12 cellular contexts compared by ENCODE assay signal in the genomic region with DNA sequence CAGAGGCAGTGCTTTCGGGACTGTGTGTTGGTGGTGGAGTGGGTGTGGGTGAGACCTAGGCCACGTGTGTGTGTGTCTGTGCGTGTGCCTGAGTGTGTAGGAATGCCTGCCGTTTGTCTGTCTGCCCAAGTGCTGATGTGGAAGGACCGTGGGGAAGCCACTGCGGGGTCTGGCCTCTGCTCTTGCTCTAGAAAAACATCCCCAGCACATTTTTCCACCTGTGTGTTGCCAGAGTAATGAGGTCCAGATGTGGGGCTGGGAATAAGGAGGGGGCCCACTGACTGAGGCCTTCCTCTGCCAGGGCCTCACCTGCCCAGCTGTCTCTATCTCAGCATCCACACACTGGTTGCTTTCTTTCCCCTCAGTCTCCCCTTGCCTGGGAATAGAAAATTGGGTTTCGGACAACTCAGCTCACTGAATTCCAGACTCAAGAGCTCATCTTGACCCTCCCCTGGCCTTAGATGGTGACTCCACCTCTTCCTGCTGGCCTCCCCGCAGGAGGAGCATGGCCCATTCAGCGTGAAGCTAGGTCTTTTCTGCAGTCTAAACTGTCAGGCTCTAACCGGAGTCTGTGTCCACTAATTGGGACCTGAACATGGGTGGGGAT. TPM values are rescaled to one million over a fixed set of nuclear protein-coding genes. Genes with fewer than 3 reads are reported as not detected.
DNase-seq lines count a peak whose midpoint lies in the region; TF ChIP-seq lines count a peak whose summit lies in the region.
"Had no signal": no experiment of that assay in that cellular context is flagged by ENCODE, and none has a peak within 500 bp of the region (broad histone marks: within the 10 kb centered on the region; RNA-seq: fewer than 3 reads in every experiment).

No MANE protein-coding gene starts in this region.

- no peaks in the 10 kb centered on the region for H3K27me3 ChIP-seq in SJCRH30
- H3K27me3 ChIP-seq in neural progenitor cell: no peaks in the 10 kb centered on the region
- H3K27me3 ChIP-seq in colonic mucosa: no peaks in the 10 kb centered on the region

- H2AFZ ChIP-seq in neural progenitor cell (replicated peaks): peak overlapping the region; percentile 88

- no peaks in the 10 kb centered on the region for H4K20me1 ChIP-seq in neural progenitor cell (ENCODE audit: low read depth)

- intact Hi-C loops in colonic mucosa (cut with DNase I): no loop called here

- H3K36me3 ChIP-seq in SJCRH30 (peaks cover 42% of the 10 kb centered on the region), neural progenitor cell (no peaks in the 10 kb centered on the region), colonic mucosa (no peaks in the 10 kb centered on the region)

- H3F3A ChIP-seq in neural progenitor cell (ENCODE audit: low read depth): peaks cover 10% of the 10 kb centered on the region

- H3K27ac ChIP-seq in SJCRH30 (peak overlapping the region; percentile 37), neural progenitor cell (no peak overlapping the region), colonic mucosa (no peak overlapping the region)

- TF ChIP-seq CTCF in fibroblast of the aortic adventitia (IDR thresholded peaks at IDR 0.05; ENCODE audit: insufficient read depth, low read length): no peak
- TF ChIP-seq CTCF in neural progenitor cell (IDR thresholded peaks at IDR 0.05): no peak
- no peak for TF ChIP-seq CTCF in colonic mucosa (IDR thresholded peaks at IDR 0.05)

- H3K4me3 ChIP-seq in SJCRH30 (no peak overlapping the region), fibroblast of the aortic adventitia (ENCODE audit: low read depth, low read length) (no peak overlapping the region), neural progenitor cell (no peak overlapping the region), colonic mucosa (no peak overlapping the region)

- H3K9me3 Mint-ChIP-seq in neural progenitor cell: no peaks in the 10 kb centered on the region
- H3K9me3 Mint-ChIP-seq: stimulated activated effector memory CD8-positive, alpha-beta T cell treated with anti-CD3 and anti-CD28 coated beads, Interleukin-12 subunit alpha, Interleukin-12 subunit beta, amount 100 ng/mL, for 72 hours had no signal

- peaks cover 32% of the 10 kb centered on the region for H3K4me1 Mint-ChIP-seq in neural progenitor cell

- no peak overlapping the region for H3K4me3 Mint-ChIP-seq in neural progenitor cell
- H3K4me3 Mint-ChIP-seq: stimulated activated effector memory CD8-positive, alpha-beta T cell treated with anti-CD3 and anti-CD28 coated beads, Interleukin-12 subunit alpha, Interleukin-12 subunit beta, amount 100 ng/mL, for 72 hours had no signal

- H3K79me2 ChIP-seq in neural progenitor cell (ENCODE audit: low read depth): no peaks in the 10 kb centered on the region

- DNase-seq in AG08395 (ENCODE audit: low spot score): peak; percentile 86
- no peak for DNase-seq in SJCRH30
- DNase-seq in fibroblast of the aortic adventitia (ENCODE audit: low read depth): peak; percentile 91
- peak; percentile 37 for DNase-seq in neural progenitor cell (ENCODE audit: low spot score)
- no peak for DNase-seq in OCI-M2 (lab: John Stamatoyannopoulos, UW; ENCODE audit: unreplicated experiment)
- DNase-seq in activated gamma-delta T cell treated with Interleukin-2 at 50 U/mL for 16 hours: no peak
- DNase-seq in ureter (ENCODE audit: low spot score): no peak
- DNase-seq in colonic mucosa: no peak
- DNase-seq: MV-4-11, nucleus accumbens had no signal

- no peak overlapping the region for H3K4me2 ChIP-seq in neural progenitor cell

- H3K9ac ChIP-seq in neural progenitor cell: no peak overlapping the region
- no peak overlapping the region for H3K9ac ChIP-seq in colonic mucosa (ENCODE audit: low read depth in 2 of 2, low read length in 2 of 2)

- peaks cover 13% of the 10 kb centered on the region for H3K4me1 ChIP-seq in SJCRH30
- H3K4me1 ChIP-seq in neural progenitor cell: peaks cover 8% of the 10 kb centered on the region
- H3K4me1 ChIP-seq in colonic mucosa: peaks cover 6% of the 10 kb centered on the region

- H3K27ac Mint-ChIP-seq in neural progenitor cell: peak overlapping the region; percentile 78
- H3K27ac Mint-ChIP-seq: stimulated activated effector memory CD8-positive, alpha-beta T cell treated with anti-CD3 and anti-CD28 coated beads, Interleukin-12 subunit alpha, Interleukin-12 subunit beta, amount 100 ng/mL, for 72 hours had no signal

- no peaks in the 10 kb centered on the region for H3K9me3 ChIP-seq in SJCRH30 (replicated peaks)
- H3K9me3 ChIP-seq in neural progenitor cell (ENCODE audit: low read depth): no peaks in the 10 kb centered on the region
- no peaks in the 10 kb centered on the region for H3K9me3 ChIP-seq in colonic mucosa

- H3K36me3 Mint-ChIP-seq in neural progenitor cell: no peaks in the 10 kb centered on the region

- peaks cover 20% of the 10 kb centered on the region for H3K27me3 Mint-ChIP-seq in neural progenitor cell (ENCODE audit: insufficient read depth, low read depth)

RNA-seq across cellular contexts. Expression of a gene that starts 7.6 kb away (rescaled TPM):
- total RNA-seq in SJCRH30 (2014; rRNA removed; shearing (Covaris generic)): 43.2 and 43.4 TPM in 2 replicates
- total RNA-seq in fibroblast of the aortic adventitia (ENCODE audit: low replicate concordance) (0.65 and 0.90 TPM in 2 replicates), neural progenitor cell (ENCODE audit: low replicate concordance) (1.5 TPM in 1 of 2 replicates, not detected in the other), ureter (16.9 TPM), colonic mucosa (1 to 10 TPM in 1 of 2 donors, under 1 TPM in 1; 0.89 to 5.5 TPM)
- total RNA-seq: activated CD8-positive, alpha-beta memory T cell treated with anti-CD3 and anti-CD28 coated beads for 36 hours had no signal

RNA-seq across cellular contexts. Expression of a gene that starts 23.0 kb away (rescaled TPM):
- total RNA-seq in SJCRH30 (2014; rRNA removed; shearing (Covaris generic)): 32.1 TPM in 2 replicates
- 59.3 and 85.4 TPM in 2 replicates for total RNA-seq in fibroblast of the aortic adventitia (ENCODE audit: low replicate concordance)
- total RNA-seq in neural progenitor cell (ENCODE audit: low replicate concordance): 12.0 and 31.4 TPM in 2 replicates
- total RNA-seq in ureter: 38.4 TPM
- 10 to 100 TPM; 36.6 to 43.2 TPM for total RNA-seq in colonic mucosa

RNA-seq across cellular contexts. Expression of a gene that starts 28.0 kb away (rescaled TPM):
- total RNA-seq in SJCRH30 (2014; rRNA removed; shearing (Covaris generic)): 4.2 and 4.4 TPM in 2 replicates
- 2,633 and 16,513 TPM in 2 replicates for total RNA-seq in fibroblast of the aortic adventitia (ENCODE audit: low replicate concordance)
- 1.1 and 4.2 TPM in 2 replicates for total RNA-seq in neural progenitor cell (ENCODE audit: low replicate concordance)
- 331 TPM for total RNA-seq in ureter
- 100 to 1,000 TPM in 1 of 2 donors, 10 to 100 TPM in 1; 74.7 to 127 TPM for total RNA-seq in colonic mucosa

RNA-seq across cellular contexts. Expression of a gene that starts 43.5 kb away (rescaled TPM):
- 2.4 and 3.1 TPM in 2 replicates for total RNA-seq in SJCRH30 (2014; rRNA removed; shearing (Covaris generic))
- total RNA-seq in fibroblast of the aortic adventitia (ENCODE audit: low replicate concordance): 1.6 and 5.1 TPM in 2 replicates
- 8.7 and 27.9 TPM in 2 replicates for total RNA-seq in neural progenitor cell (ENCODE audit: low replicate concordance)
- total RNA-seq in ureter: 5.5 TPM
- total RNA-seq in colonic mucosa: 1 to 10 TPM in 1 of 2 donors, under 1 TPM in 1; 0.77 to 2.3 TPM

Comparison
In these comparisons a context has a peak if more than half of its experiments do, and no peak if none do; other contexts are left out.
1. DNase-seq: peak in AG08395 (single experiment), fibroblast of the aortic adventitia (single experiment) and neural progenitor cell (single experiment); none in SJCRH30 (0 of 2), OCI-M2 (single experiment), activated gamma-delta T cell treated with Interleukin-2 at 50 U/mL for 16 hours (single experiment), ureter (single experiment) and colonic mucosa (single experiment).
2. RNA of a gene that starts 28.0 kb away (total RNA-seq): 2,633 to 16,513 TPM in fibroblast of the aortic adventitia, 331 TPM in ureter (single experiment) and 74.7 to 127 TPM in colonic mucosa; 4.2 to 4.4 TPM in SJCRH30 and 1.1 to 4.2 TPM in neural progenitor cell; every median in the first group is over 10 times any median in the second.